Comparison of ENCODE assay signal across 2 cellular contexts in the genomic region with DNA sequence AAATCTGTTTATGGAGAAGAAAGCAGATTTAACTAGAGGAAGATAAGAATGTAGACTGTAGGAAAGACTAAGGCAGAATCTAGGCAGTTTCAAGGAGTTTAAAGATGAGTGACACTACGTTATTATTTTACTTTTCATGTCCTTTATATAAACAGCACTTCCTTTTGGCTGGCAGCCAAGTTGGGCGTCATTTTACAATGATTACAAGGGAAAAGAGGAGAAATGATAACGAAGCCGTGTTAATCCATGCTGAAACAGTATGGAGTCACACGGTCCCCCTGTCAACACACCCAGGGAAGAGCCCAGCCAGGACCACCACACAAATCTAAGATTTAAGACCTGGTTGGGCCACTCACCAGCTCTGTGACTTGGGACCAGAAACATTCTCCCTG.
TF ChIP-seq lines count a peak whose summit lies in the region.

No MANE protein-coding gene starts in this region.

TF ChIP-seq in endothelial cell of umbilical vein, 7 proteins besides CTCF, POLR2A, EP300 and RAD21 (continued from another document):
- TF ChIP-seq, protein P1, sequence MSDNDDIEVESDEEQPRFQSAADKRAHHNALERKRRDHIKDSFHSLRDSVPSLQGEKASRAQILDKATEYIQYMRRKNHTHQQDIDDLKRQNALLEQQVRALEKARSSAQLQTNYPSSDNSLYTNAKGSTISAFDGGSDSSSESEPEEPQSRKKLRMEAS (IDR thresholded peaks at IDR 0.05; ENCODE audit: insufficient read depth, insufficient read length): no peak
- no peak for TF ChIP-seq MYC (IDR thresholded peaks at IDR 0.05; ENCODE audit: low read depth, low read length)
- no peak for TF ChIP-seq EZH2 (IDR thresholded peaks at IDR 0.05; ENCODE audit: borderline replicate concordance, low read depth, low read length, severe bottlenecking)

TF ChIP-seq in WTC11, 78 proteins besides CTCF, POLR2A, EP300 and RAD21 (continued from another document):
- TF ChIP-seq, protein P2, sequence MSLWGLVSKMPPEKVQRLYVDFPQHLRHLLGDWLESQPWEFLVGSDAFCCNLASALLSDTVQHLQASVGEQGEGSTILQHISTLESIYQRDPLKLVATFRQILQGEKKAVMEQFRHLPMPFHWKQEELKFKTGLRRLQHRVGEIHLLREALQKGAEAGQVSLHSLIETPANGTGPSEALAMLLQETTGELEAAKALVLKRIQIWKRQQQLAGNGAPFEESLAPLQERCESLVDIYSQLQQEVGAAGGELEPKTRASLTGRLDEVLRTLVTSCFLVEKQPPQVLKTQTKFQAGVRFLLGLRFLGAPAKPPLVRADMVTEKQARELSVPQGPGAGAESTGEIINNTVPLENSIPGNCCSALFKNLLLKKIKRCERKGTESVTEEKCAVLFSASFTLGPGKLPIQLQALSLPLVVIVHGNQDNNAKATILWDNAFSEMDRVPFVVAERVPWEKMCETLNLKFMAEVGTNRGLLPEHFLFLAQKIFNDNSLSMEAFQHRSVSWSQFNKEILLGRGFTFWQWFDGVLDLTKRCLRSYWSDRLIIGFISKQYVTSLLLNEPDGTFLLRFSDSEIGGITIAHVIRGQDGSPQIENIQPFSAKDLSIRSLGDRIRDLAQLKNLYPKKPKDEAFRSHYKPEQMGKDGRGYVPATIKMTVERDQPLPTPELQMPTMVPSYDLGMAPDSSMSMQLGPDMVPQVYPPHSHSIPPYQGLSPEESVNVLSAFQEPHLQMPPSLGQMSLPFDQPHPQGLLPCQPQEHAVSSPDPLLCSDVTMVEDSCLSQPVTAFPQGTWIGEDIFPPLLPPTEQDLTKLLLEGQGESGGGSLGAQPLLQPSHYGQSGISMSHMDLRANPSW (CRISPR knock-in tag; conservative IDR thresholded peaks at IDR 0.05; ENCODE audit: low read depth): no peak
- no peak for TF ChIP-seq FOXK1 (CRISPR knock-in tag; IDR thresholded peaks at IDR 0.05)
- TF ChIP-seq GRHL2 (CRISPR knock-in tag; IDR thresholded peaks at IDR 0.05; ENCODE audit: insufficient replicate concordance, severe bottlenecking): no peak
- TF ChIP-seq SMAD4 (CRISPR knock-in tag; IDR thresholded peaks at IDR 0.05): no peak
- TF ChIP-seq, protein P3, sequence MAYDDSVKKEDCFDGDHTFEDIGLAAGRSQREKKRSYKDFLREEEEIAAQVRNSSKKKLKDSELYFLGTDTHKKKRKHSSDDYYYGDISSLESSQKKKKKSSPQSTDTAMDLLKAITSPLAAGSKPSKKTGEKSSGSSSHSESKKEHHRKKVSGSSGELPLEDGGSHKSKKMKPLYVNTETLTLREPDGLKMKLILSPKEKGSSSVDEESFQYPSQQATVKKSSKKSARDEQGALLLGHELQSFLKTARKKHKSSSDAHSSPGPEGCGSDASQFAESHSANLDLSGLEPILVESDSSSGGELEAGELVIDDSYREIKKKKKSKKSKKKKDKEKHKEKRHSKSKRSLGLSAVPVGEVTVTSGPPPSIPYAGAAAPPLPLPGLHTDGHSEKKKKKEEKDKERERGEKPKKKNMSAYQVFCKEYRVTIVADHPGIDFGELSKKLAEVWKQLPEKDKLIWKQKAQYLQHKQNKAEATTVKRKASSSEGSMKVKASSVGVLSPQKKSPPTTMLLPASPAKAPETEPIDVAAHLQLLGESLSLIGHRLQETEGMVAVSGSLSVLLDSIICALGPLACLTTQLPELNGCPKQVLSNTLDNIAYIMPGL (CRISPR knock-in tag; IDR thresholded peaks at IDR 0.05): no peak
- no peak for TF ChIP-seq ZNF423 (CRISPR knock-in tag; IDR thresholded peaks at IDR 0.05)
- TF ChIP-seq TEAD1 (CRISPR knock-in tag; IDR thresholded peaks at IDR 0.05): no peak
- no peak for TF ChIP-seq JUN (CRISPR knock-in tag; IDR thresholded peaks at IDR 0.05)
- TF ChIP-seq, protein P4, sequence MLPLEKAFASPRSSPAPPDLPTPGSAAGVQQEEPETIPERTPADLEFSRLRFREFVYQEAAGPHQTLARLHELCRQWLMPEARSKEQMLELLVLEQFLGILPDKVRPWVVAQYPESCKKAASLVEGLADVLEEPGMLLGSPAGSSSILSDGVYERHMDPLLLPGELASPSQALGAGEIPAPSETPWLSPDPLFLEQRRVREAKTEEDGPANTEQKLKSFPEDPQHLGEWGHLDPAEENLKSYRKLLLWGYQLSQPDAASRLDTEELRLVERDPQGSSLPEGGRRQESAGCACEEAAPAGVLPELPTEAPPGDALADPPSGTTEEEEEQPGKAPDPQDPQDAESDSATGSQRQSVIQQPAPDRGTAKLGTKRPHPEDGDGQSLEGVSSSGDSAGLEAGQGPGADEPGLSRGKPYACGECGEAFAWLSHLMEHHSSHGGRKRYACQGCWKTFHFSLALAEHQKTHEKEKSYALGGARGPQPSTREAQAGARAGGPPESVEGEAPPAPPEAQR (CRISPR knock-in tag; IDR thresholded peaks at IDR 0.05): no peak
